Comparison of ENCODE assay signal across 18 cellular contexts in the genomic region with DNA sequence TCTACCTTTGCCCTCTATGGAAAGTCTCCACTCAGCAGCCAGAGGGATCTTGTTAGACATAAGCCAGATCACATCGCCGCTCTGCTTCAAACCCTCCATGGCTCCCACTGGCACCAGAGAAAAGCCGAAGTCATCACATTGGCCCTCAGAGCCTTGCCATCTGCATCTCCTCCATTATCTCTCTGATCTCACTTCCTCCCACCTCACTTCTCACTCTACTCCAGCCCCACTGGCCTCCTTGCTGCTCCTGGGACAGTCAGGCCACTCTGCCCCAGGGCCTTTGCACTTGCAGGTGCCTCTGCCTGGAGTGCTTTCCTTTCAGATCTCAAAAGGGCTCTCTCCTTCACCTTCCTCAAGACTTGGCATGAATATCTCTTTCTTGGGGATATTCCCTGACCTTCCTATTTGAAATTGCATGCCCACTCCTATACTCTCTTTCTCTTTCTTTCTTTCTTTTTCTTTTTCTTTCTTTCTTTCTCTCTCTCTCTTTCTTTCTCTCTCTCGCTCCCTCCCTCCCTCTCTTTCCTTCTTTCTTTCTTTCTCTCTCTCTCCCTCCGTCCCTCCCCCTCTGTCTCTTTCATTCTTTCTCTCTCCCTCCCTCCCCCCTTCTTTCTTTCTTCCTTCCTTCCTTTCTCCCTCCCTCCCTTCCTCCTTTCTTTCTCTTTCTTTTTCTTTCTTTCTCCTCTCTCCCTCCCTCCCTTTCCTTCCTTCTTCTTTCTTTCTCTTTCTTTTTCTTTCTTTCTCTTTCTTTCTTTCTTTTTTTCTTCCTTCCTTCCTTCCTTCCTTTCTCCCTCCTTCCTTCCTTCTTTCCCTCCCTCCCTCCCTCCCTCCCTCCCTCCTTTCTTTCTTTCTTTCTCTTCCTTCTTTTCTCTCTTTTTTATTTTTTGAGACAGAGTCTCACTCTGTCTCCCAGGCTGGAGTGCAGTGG.
"Had no signal": no experiment of that assay in that cellular context is flagged by ENCODE, and none has a peak within 500 bp of the region (broad histone marks: within the 10 kb centered on the region; RNA-seq: fewer than 3 reads in every experiment).

No MANE protein-coding gene starts in this region.

- H3K27ac Mint-ChIP-seq: endodermal cell; immature natural killer cell; naive thymus-derived CD4-positive, alpha-beta T cell; nephron progenitor cell had no signal

- H3K4me3 ChIP-seq: colonic mucosa, right atrium auricular region, thyroid gland, upper lobe of left lung, uterus had no signal

- FAIRE-seq: endothelial cell of umbilical vein, small intestine had no signal

- DNase-seq: colonic mucosa; effector CD4-positive, alpha-beta T cell; endodermal cell; erythroblast; foreskin keratinocyte; immature natural killer cell; left colon; naive thymus-derived CD4-positive, alpha-beta T cell; nephron progenitor cell; small intestine; stimulated activated CD4-positive, alpha-beta T cell treated with anti-CD3 and anti-CD28 coated beads, Interleukin-2, amount 100 ng/mL, for 48 hours; stimulated activated naive CD4-positive, alpha-beta T cell treated with Interleukin-2 at 50 U/mL for 16 hours; thyroid gland; upper lobe of left lung; uterus had no signal

- H3K9me3 ChIP-seq: colonic mucosa, neutrophil, right atrium auricular region, thyroid gland, upper lobe of left lung, uterus had no signal

- H3K27ac ChIP-seq: colonic mucosa, foreskin keratinocyte, neutrophil, right atrium auricular region, thyroid gland, upper lobe of left lung, uterus had no signal

- H3K36me3 Mint-ChIP-seq: immature natural killer cell had no signal

- H3K9me3 Mint-ChIP-seq: endodermal cell, immature natural killer cell, nephron progenitor cell had no signal

- H3K36me3 ChIP-seq: colonic mucosa, neutrophil, right atrium auricular region, thyroid gland, upper lobe of left lung, uterus had no signal

- ATAC-seq: naive thymus-derived CD4-positive, alpha-beta T cell had no signal

- H3K4me3 Mint-ChIP-seq: endodermal cell, immature natural killer cell, nephron progenitor cell had no signal

- H3K4me1 ChIP-seq: colonic mucosa had no signal
